ENCODE assay signal across 13 cellular contexts in genomic region chr4:86965019-86965976, GRCh38. TPM values are rescaled to one million over a fixed set of nuclear protein-coding genes. Genes with fewer than 3 reads are reported as not detected.
DNase-seq lines count a peak whose midpoint lies in the region; ATAC-seq, FAIRE-seq and TF ChIP-seq lines count a peak whose summit lies in the region.
"Had no signal": no experiment of that assay in that cellular context is flagged by ENCODE, and none has a peak within 500 bp of the region (broad histone marks: within the 10 kb centered on the region; RNA-seq: fewer than 3 reads in every experiment).

No MANE protein-coding gene starts in this region.

- TF ChIP-seq CTCF in K562 (IDR thresholded peaks at IDR 0.05 in 2 of 3, conservative IDR thresholded peaks at IDR 0.05 in 1 of 3; ENCODE audit: insufficient read depth in 2 of 3, low read depth in 1 of 3, low read length in 3 of 3) (no peak), D721Med (IDR thresholded peaks at IDR 0.05; ENCODE audit: insufficient read depth, missing control alignments) (no peak)

- H3K4me3 ChIP-seq in K562: no peak overlapping the region
- H3K4me3 ChIP-seq: psoas muscle had no signal

- DNase-seq in K562 (ENCODE audit: extremely low read depth in 1 of 4, low spot score in 3 of 4) (no peak), NCI-H1694 treated with DMSO at 0.1 percent for 48 hours (lab: John Stamatoyannopoulos, UW) (no peak), D721Med (ENCODE audit: insufficient read length, low spot score) (no peak), putamen (ENCODE audit: low spot score) (no peak), midbrain (lab: John Stamatoyannopoulos, UW) (no peak)
- DNase-seq: activated gamma-delta T cell treated with Interleukin-2 at 50 U/mL for 16 hours, NCI-H524 treated with DMSO at 0.1 percent for 48 hours, psoas muscle, T-helper 17 cell had no signal

- POLR2A ChIA-PET in K562 (lab: Yijun Ruan, JAX): no interaction called here

- H3K27ac ChIP-seq in K562 (ENCODE audit: extremely low read depth, low read depth, low read length): no peak overlapping the region
- H3K27ac ChIP-seq: psoas muscle had no signal

- TF ChIP-seq POLR2A in GM18505 (IDR thresholded peaks at IDR 0.05; ENCODE audit: borderline replicate concordance, extremely low read depth, insufficient read depth, insufficient read length): no peak
- no peak for TF ChIP-seq POLR2A in K562 (conservative IDR thresholded peaks at IDR 0.05)

- no peak overlapping the region for H2AFZ ChIP-seq in K562 (ENCODE audit: low read depth, low read length)

- TF ChIP-seq EP300 in K562 (IDR thresholded peaks at IDR 0.05; ENCODE audit: low read length): no peak

- peak; percentile 51 for ATAC-seq in GM18505 (IDR thresholded peaks at IDR 0.05; ENCODE audit: unreplicated experiment)
- peak; percentile 46 for ATAC-seq in GM21423 (IDR thresholded peaks at IDR 0.05; ENCODE audit: unreplicated experiment)
- peak; percentile 42 for ATAC-seq in HG03103 (IDR thresholded peaks at IDR 0.05; ENCODE audit: low read depth, unreplicated experiment)
- ATAC-seq in K562: no peak
- ATAC-seq: psoas muscle, T-helper 17 cell had no signal

- H3K9me3 ChIP-seq in K562 (replicated peaks; ENCODE audit: control insufficient read depth, insufficient read depth, low read depth, low read length): no peaks in the 10 kb centered on the region
- H3K9me3 ChIP-seq: psoas muscle had no signal

- no peak for TF ChIP-seq RAD21 in K562 (CRISPR knock-in tag; conservative IDR thresholded peaks at IDR 0.05 in 1 of 2, IDR thresholded peaks at IDR 0.05 in 1 of 2)

- H3K36me3 ChIP-seq in K562 (ENCODE audit: control insufficient read depth, insufficient read depth, low read length): peaks cover 8% of the 10 kb centered on the region; the same call in 1 of the 3 replicates

- no peak overlapping the region for H3K4me2 ChIP-seq in K562 (ENCODE audit: insufficient read depth, low read length)

- CTCF ChIA-PET in K562 (lab: Yijun Ruan, JAX; ENCODE audit: low intra/inter-chr PET ratio): no interaction called here

- peaks cover 8 to 50% of the 10 kb centered on the region in 2 experiments for H3K4me1 ChIP-seq in K562 (replicated peaks in 1 of 2; ENCODE audit: control insufficient read depth in 2 of 2, insufficient read depth in 2 of 2, low read length in 2 of 2)

- intact Hi-C loops in K562 (cut with micrococcal nuclease): no loop called here

- H3K79me2 ChIP-seq in K562 (ENCODE audit: control insufficient read depth, insufficient read depth, low read length): peaks cover 52% of the 10 kb centered on the region; the same call in 2 of the 3 replicates

- H3K9me1 ChIP-seq in K562 (ENCODE audit: control insufficient read depth, insufficient read depth, low read length): no peaks in the 10 kb centered on the region

- no peaks in the 10 kb centered on the region for H3K27me3 ChIP-seq in K562 (ENCODE audit: control insufficient read depth in 2 of 2, insufficient read depth in 2 of 2, low read length in 2 of 2)

- no TSS peak for BruUV-seq in K562 (replicated peaks; lab: Mats Ljungman, UMichigan)

- FAIRE-seq in K562 (lab: Jason Lieb, UNC): no peak
- no peak for FAIRE-seq in D721Med (lab: Jason Lieb, UNC)
- FAIRE-seq: endothelial cell of umbilical vein had no signal

- H4K20me1 ChIP-seq in K562 (replicated peaks; ENCODE audit: control insufficient read depth, insufficient read depth, low read length): no peaks in the 10 kb centered on the region; the same call in 1 of the 2 replicates

- H3K9ac ChIP-seq in K562 (ENCODE audit: insufficient read depth in 1 of 2, low read depth in 2 of 2, low read length in 2 of 2): no peak overlapping the region

- in situ Hi-C loops in K562 (cut with MboI): no loop called here

- 74% methylated on average over 3 of the region's 3 CpGs for WGBS in K562 (ENCODE audit: insufficient coverage, low coverage, missing lambda C conversion rate)

TF ChIP-seq in K562, 482 proteins besides CTCF, POLR2A, EP300 and RAD21:
- TF ChIP-seq NR2C1 (IDR thresholded peaks at IDR 0.05): no peak
- TF ChIP-seq NR2C1 (tag; IDR thresholded peaks at IDR 0.05): no peak
- 0 out of 2 replicates have a peak, but pooled peaks have one; percentile 22 for TF ChIP-seq PKNOX1 (IDR thresholded peaks at IDR 0.05)
- no peak for TF ChIP-seq NFXL1 (CRISPR knock-in tag; IDR thresholded peaks at IDR 0.05)
- TF ChIP-seq KDM4B (IDR thresholded peaks at IDR 0.05; ENCODE audit: borderline replicate concordance in 2 of 2, low read depth in 1 of 2): no peak
- TF ChIP-seq ATF3 (IDR thresholded peaks at IDR 0.05): no peak
- no peak for TF ChIP-seq ATF3 (CRISPR knock-in tag; conservative IDR thresholded peaks at IDR 0.05)
- peak; percentile 24; the same call in 1 of the 2 replicates for TF ChIP-seq SPI1 (IDR thresholded peaks at IDR 0.05; ENCODE audit: borderline replicate concordance, low read depth, low read length)
- TF ChIP-seq TBL1XR1 (IDR thresholded peaks at IDR 0.05; ENCODE audit: low read length in 2 of 2): no peak
- no peak for TF ChIP-seq ZNF431 (CRISPR knock-in tag; IDR thresholded peaks at IDR 0.05)
- peak; percentile 63 for TF ChIP-seq EGR1 (conservative IDR thresholded peaks at IDR 0.05)
- TF ChIP-seq ZC3H8 (IDR thresholded peaks at IDR 0.05): no peak
- no peak for TF ChIP-seq NONO (IDR thresholded peaks at IDR 0.05; ENCODE audit: low read depth in 2 of 2, low read length in 1 of 2)
- TF ChIP-seq SIN3A (IDR thresholded peaks at IDR 0.05; ENCODE audit: borderline replicate concordance in 2 of 2, control insufficient read depth in 1 of 2, low read depth in 2 of 2, low read length in 2 of 2): no peak
- TF ChIP-seq DMBX1 (CRISPR knock-in tag; IDR thresholded peaks at IDR 0.05; ENCODE audit: borderline replicate concordance): no peak
- no peak for TF ChIP-seq MBD1 (CRISPR knock-in tag; IDR thresholded peaks at IDR 0.05)
- TF ChIP-seq BHLHE40 (IDR thresholded peaks at IDR 0.05; ENCODE audit: low read length): peak; percentile 31; the same call in 1 of the 2 replicates

RNA-seq across cellular contexts. Expression of gene AFF1, which starts 30.5 kb away (rescaled TPM):
- total RNA-seq in K562 (2011; cell fraction: chromatin; rRNA removed; ENCODE audit: low replicate concordance): 144 and 172 TPM in 2 replicates
- 34.5 and 40.9 TPM in 2 replicates for total RNA-seq in K562 (2011; cell fraction: nucleolus; rRNA removed)
- 54.2 and 74.1 TPM in 2 replicates for total RNA-seq in K562 (2011; cell fraction: nucleoplasm; rRNA removed)
- total RNA-seq in K562 (2014; rRNA removed) (16.9 and 17.1 TPM in 2 replicates), K562 (2014; rRNA removed; fragmentation: Illumina TruSeq; extraction: Trizol) (19.0 and 21.2 TPM in 2 replicates), K562 (2015; rRNA removed; fragmentation: Illumina TruSeq; extraction: Trizol) (17.8 and 20.7 TPM in 2 replicates), K562 (2021) (46.2 and 47.5 TPM in 2 replicates)
- polyA plus RNA-seq in K562 (2011; rRNA removed) (17.2 and 17.7 TPM in 2 replicates), K562 (2014; fragmentation: Illumina TruSeq; extraction: Trizol) (29.5 and 31.9 TPM in 2 replicates), K562 (2014; fragmentation: Nextera tagmentation; extraction: Ambion mirVana) (1 to 10 TPM; 4.1 to 9.9 TPM), K562 (2014; rRNA removed) (15.2 and 15.3 TPM in 2 replicates)
- polyA plus RNA-seq in K562 (2011; cell fraction: cytosol; rRNA removed): 9.4 and 16.2 TPM in 2 replicates
- polyA plus RNA-seq in K562 (2011; cell fraction: nucleus; rRNA removed): 37.1 and 55.1 TPM in 2 replicates
- polyA plus RNA-seq in K562 (2012): 12.9 and 15.0 TPM in 2 replicates
- 71.7 and 90.0 TPM in 2 replicates for polyA minus RNA-seq in K562 (2011; rRNA and poly(A)+ RNA removed)
- 28.2 and 30.6 TPM in 2 replicates for polyA minus RNA-seq in K562 (2011; cell fraction: cytosol; rRNA and poly(A)+ RNA removed)
- 35.0 and 70.0 TPM in 2 replicates for polyA minus RNA-seq in K562 (2011; cell fraction: nucleus; rRNA and poly(A)+ RNA removed)
